ENCODE assay signal across 38 cellular contexts in the genomic region with DNA sequence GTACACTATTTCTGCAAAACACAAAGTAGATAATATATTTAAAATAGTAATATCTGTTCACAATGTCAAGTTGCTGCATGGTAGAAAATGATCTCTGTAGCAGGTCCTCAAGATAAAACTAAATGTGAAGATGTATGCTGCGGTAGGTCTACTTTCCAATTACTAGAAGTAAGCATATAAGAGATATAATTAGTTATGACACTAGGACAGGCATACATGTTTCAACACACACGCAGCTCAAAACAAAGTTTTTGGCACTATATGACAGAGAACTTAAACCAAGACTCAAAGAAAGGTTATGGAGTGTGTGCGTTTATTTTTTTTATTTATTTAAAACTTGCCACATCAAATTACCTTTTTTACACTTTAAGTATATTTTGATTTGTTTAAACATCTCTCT. TPM values are rescaled to one million over a fixed set of nuclear protein-coding genes. Genes with fewer than 3 reads are reported as not detected.
"Had no signal": no experiment of that assay in that cellular context is flagged by ENCODE, and none has a peak within 500 bp of the region (broad histone marks: within the 10 kb centered on the region; RNA-seq: fewer than 3 reads in every experiment).

No MANE protein-coding gene starts in this region.

- H3K4me3 ChIP-seq: adrenal gland, ascending aorta, body of pancreas, breast epithelium, cardiac muscle cell had no signal

- H3K9me3 Mint-ChIP-seq: activated naive CD4-positive, alpha-beta T cell treated with anti-CD3 and anti-CD28 coated beads for 36 hours; activated naive CD4-positive, alpha-beta T cell treated with anti-CD3 and anti-CD28 coated beads, Interleukin-2, amount 50 U/mL, for 24 hours; activated naive CD4-positive, alpha-beta T cell treated with anti-CD3 and anti-CD28 coated beads, Interleukin-2, amount 50 U/mL, for 72 hours; activated naive CD8-positive, alpha-beta T cell treated with anti-CD3 and anti-CD28 coated beads, Interleukin-2, amount 10 ng/mL, durations not matched to agents 7 days and 5 days; activated T-cell treated with anti-CD3 and anti-CD28 coated beads, Interleukin-2, amount 50 U/mL, for 4 hours; activated T-cell treated with anti-CD3 and anti-CD28 coated beads, Interleukin-2, amount 50 U/mL, for 72 hours; activated T-helper 1 cell treated with anti-CD3 and anti-CD28 coated beads, Interleukin-12 subunit alpha, Interleukin-12 subunit beta, Interleukin-2, Interleukin-4 antibody, amounts not matched to agents 30 ng/mL and 10 ng/mL and 1 ng/mL, durations not matched to agents 14 hours and 24 hours and 36 hours; activated T-helper 17 cell treated with anti-CD3 and anti-CD28 coated beads, Interleukin-2, amount 50 U/mL, for 72 hours; central memory CD8-positive, alpha-beta T cell had no signal

- H3K4me1 Mint-ChIP-seq: activated naive CD4-positive, alpha-beta T cell treated with anti-CD3 and anti-CD28 coated beads, Interleukin-2, amount 10 ng/mL, durations not matched to agents 7 days and 5 days; activated naive CD4-positive, alpha-beta T cell treated with anti-CD3 and anti-CD28 coated beads, Interleukin-2, amount 50 U/mL, for 24 hours; activated naive CD8-positive, alpha-beta T cell treated with anti-CD3 and anti-CD28 coated beads for 36 hours; activated naive CD8-positive, alpha-beta T cell treated with anti-CD3 and anti-CD28 coated beads, Interleukin-2, amount 10 ng/mL, durations not matched to agents 7 days and 5 days; activated naive CD8-positive, alpha-beta T cell treated with anti-CD3 and anti-CD28 coated beads, Interleukin-2, amount 50 U/mL, for 24 hours; activated T-helper 17 cell treated with anti-CD3 and anti-CD28 coated beads, Interleukin-2, amount 50 U/mL, for 72 hours; brain; central memory CD8-positive, alpha-beta T cell had no signal

- H3K4me3 Mint-ChIP-seq: activated naive CD4-positive, alpha-beta T cell treated with anti-CD3 and anti-CD28 coated beads for 36 hours; activated naive CD4-positive, alpha-beta T cell treated with anti-CD3 and anti-CD28 coated beads, Interleukin-2, amount 10 ng/mL, durations not matched to agents 7 days and 5 days; activated naive CD4-positive, alpha-beta T cell treated with anti-CD3 and anti-CD28 coated beads, Interleukin-2, amount 50 U/mL, for 24 hours; activated naive CD8-positive, alpha-beta T cell; activated naive CD8-positive, alpha-beta T cell treated with anti-CD3 and anti-CD28 coated beads for 36 hours; activated naive CD8-positive, alpha-beta T cell treated with anti-CD3 and anti-CD28 coated beads, Interleukin-2, amount 10 ng/mL, durations not matched to agents 7 days and 5 days; activated naive CD8-positive, alpha-beta T cell treated with anti-CD3 and anti-CD28 coated beads, Interleukin-2, amount 50 U/mL, for 24 hours; activated T-cell treated with anti-CD3 and anti-CD28 coated beads, Interleukin-2, amount 50 U/mL, for 24 hours; activated T-cell treated with anti-CD3 and anti-CD28 coated beads, Interleukin-2, amount 50 U/mL, for 4 hours; activated T-cell treated with anti-CD3 and anti-CD28 coated beads, Interleukin-2, amount 50 U/mL, for 72 hours; activated T-helper 1 cell treated with anti-CD3 and anti-CD28 coated beads, Interleukin-12 subunit alpha, Interleukin-12 subunit beta, Interleukin-2, Interleukin-4 antibody, amounts not matched to agents 30 ng/mL and 10 ng/mL and 1 ng/mL, durations not matched to agents 14 hours and 24 hours and 36 hours; activated T-helper 17 cell treated with anti-CD3 and anti-CD28 coated beads, Interleukin-2, amount 50 U/mL, for 72 hours; brain; central memory CD8-positive, alpha-beta T cell had no signal

- H3K36me3 ChIP-seq: adrenal gland, ascending aorta, brain microvascular endothelial cell, breast epithelium, cardiac muscle cell had no signal

- H3K27ac Mint-ChIP-seq: activated naive CD4-positive, alpha-beta T cell treated with anti-CD3 and anti-CD28 coated beads for 36 hours; activated naive CD4-positive, alpha-beta T cell treated with anti-CD3 and anti-CD28 coated beads, Interleukin-2, amount 10 ng/mL, durations not matched to agents 7 days and 5 days; activated naive CD4-positive, alpha-beta T cell treated with anti-CD3 and anti-CD28 coated beads, Interleukin-2, amount 50 U/mL, for 24 hours; activated naive CD4-positive, alpha-beta T cell treated with anti-CD3 and anti-CD28 coated beads, Interleukin-2, amount 50 U/mL, for 72 hours; activated naive CD8-positive, alpha-beta T cell; activated naive CD8-positive, alpha-beta T cell treated with anti-CD3 and anti-CD28 coated beads for 36 hours; activated naive CD8-positive, alpha-beta T cell treated with anti-CD3 and anti-CD28 coated beads, Interleukin-2, amount 10 ng/mL, durations not matched to agents 7 days and 5 days; activated naive CD8-positive, alpha-beta T cell treated with anti-CD3 and anti-CD28 coated beads, Interleukin-2, amount 50 U/mL, for 24 hours; activated T-cell treated with anti-CD3 and anti-CD28 coated beads, Interleukin-2, amount 50 U/mL, for 24 hours; activated T-cell treated with anti-CD3 and anti-CD28 coated beads, Interleukin-2, amount 50 U/mL, for 72 hours; activated T-helper 1 cell treated with anti-CD3 and anti-CD28 coated beads, Interleukin-12 subunit alpha, Interleukin-12 subunit beta, Interleukin-2, Interleukin-4 antibody, amounts not matched to agents 30 ng/mL and 10 ng/mL and 1 ng/mL, durations not matched to agents 14 hours and 24 hours and 36 hours; activated T-helper 17 cell treated with anti-CD3 and anti-CD28 coated beads, Interleukin-2, amount 50 U/mL, for 72 hours; activated T-helper 2 cell treated with anti-CD3 and anti-CD28 coated beads, Interferon-gamma antibody, Interleukin-2, Interleukin-4, amounts not matched to agents 10 μg/mL and 5 μg/mL and 100 μg/mL, durations not matched to agents 14 hours and 24 hours and 36 hours; brain had no signal

- H3K4me1 ChIP-seq: adrenal gland, ascending aorta, body of pancreas, breast epithelium had no signal

- ATAC-seq: activated naive CD4-positive, alpha-beta T cell treated with anti-CD3 and anti-CD28 coated beads, Interleukin-2, amount 50 U/mL, for 72 hours; activated naive CD8-positive, alpha-beta T cell treated with anti-CD3 and anti-CD28 coated beads, Interleukin-2, amount 50 U/mL, for 24 hours; activated T-cell treated with anti-CD3 and anti-CD28 coated beads, Interleukin-2, amount 50 U/mL, for 4 hours; activated T-cell treated with anti-CD3 and anti-CD28 coated beads, Interleukin-2, amount 50 U/mL, for 72 hours; activated T-helper 17 cell treated with anti-CD3 and anti-CD28 coated beads, Interleukin-2, amount 50 U/mL, for 72 hours; body of pancreas had no signal

- H3K27me3 Mint-ChIP-seq: activated naive CD4-positive, alpha-beta T cell treated with anti-CD3 and anti-CD28 coated beads, Interleukin-2, amount 10 ng/mL, durations not matched to agents 7 days and 5 days; activated naive CD4-positive, alpha-beta T cell treated with anti-CD3 and anti-CD28 coated beads, Interleukin-2, amount 50 U/mL, for 24 hours; activated naive CD8-positive, alpha-beta T cell; activated naive CD8-positive, alpha-beta T cell treated with anti-CD3 and anti-CD28 coated beads for 36 hours; activated naive CD8-positive, alpha-beta T cell treated with anti-CD3 and anti-CD28 coated beads, Interleukin-2, amount 10 ng/mL, durations not matched to agents 7 days and 5 days; activated naive CD8-positive, alpha-beta T cell treated with anti-CD3 and anti-CD28 coated beads, Interleukin-2, amount 50 U/mL, for 24 hours; activated T-cell treated with anti-CD3 and anti-CD28 coated beads, Interleukin-2, amount 50 U/mL, for 24 hours; activated T-helper 17 cell treated with anti-CD3 and anti-CD28 coated beads, Interleukin-2, amount 50 U/mL, for 72 hours; central memory CD8-positive, alpha-beta T cell had no signal

- H3K27ac ChIP-seq: adrenal gland, ascending aorta, body of pancreas, brain microvascular endothelial cell, breast epithelium, cardiac muscle cell had no signal

- DNase-seq: activated effector memory CD4-positive, alpha-beta T cell treated with anti-CD3 and anti-CD28 coated beads, Interleukin-2, amount 50 U/mL, for 16 hours; activated effector memory CD4-positive, alpha-beta T cell treated with Interleukin-2 at 50 U/mL for 16 hours; activated gamma-delta T cell; activated gamma-delta T cell treated with Interleukin-2 at 50 U/mL for 16 hours; activated naive CD4-positive, alpha-beta T cell; activated naive CD4-positive, alpha-beta T cell treated with anti-CD3 and anti-CD28 coated beads for 36 hours; activated naive CD4-positive, alpha-beta T cell treated with anti-CD3 and anti-CD28 coated beads, Interleukin-2, amount 10 ng/mL, durations not matched to agents 7 days and 5 days; activated naive CD4-positive, alpha-beta T cell treated with anti-CD3 and anti-CD28 coated beads, Interleukin-2, amount 50 U/mL, for 16 hours; activated naive CD4-positive, alpha-beta T cell treated with Interleukin-2 at 50 U/mL for 16 hours; activated naive CD8-positive, alpha-beta T cell treated with anti-CD3 and anti-CD28 coated beads for 36 hours; activated naive CD8-positive, alpha-beta T cell treated with anti-CD3 and anti-CD28 coated beads, Interleukin-2, amount 10 ng/mL, durations not matched to agents 7 days and 5 days; activated naive CD8-positive, alpha-beta T cell treated with anti-CD3 and anti-CD28 coated beads, Interleukin-2, amount 50 U/mL, for 24 hours; activated T-cell treated with anti-CD3 and anti-CD28 coated beads, Interleukin-2, amount 50 U/mL, for 1 hour; activated T-cell treated with anti-CD3 and anti-CD28 coated beads, Interleukin-2, amount 50 U/mL, for 24 hours; activated T-cell treated with anti-CD3 and anti-CD28 coated beads, Interleukin-2, amount 50 U/mL, for 4 hours; activated T-cell treated with anti-CD3 and anti-CD28 coated beads, Interleukin-2, amount 50 U/mL, for 48 hours; activated T-cell treated with anti-CD3 and anti-CD28 coated beads, Interleukin-2, amount 50 U/mL, for 72 hours; adrenal gland; amniotic stem cell; amygdala; anterior cingulate cortex; aorta; body of pancreas; brain microvascular endothelial cell; caudate nucleus; central memory CD4-positive, alpha-beta T cell; cerebellar nuclear complex had no signal

- H3K27me3 ChIP-seq: adrenal gland, ascending aorta, body of pancreas, brain microvascular endothelial cell, breast epithelium had no signal

- H3K36me3 Mint-ChIP-seq: activated naive CD4-positive, alpha-beta T cell treated with anti-CD3 and anti-CD28 coated beads, Interleukin-2, amount 10 ng/mL, durations not matched to agents 7 days and 5 days; activated naive CD4-positive, alpha-beta T cell treated with anti-CD3 and anti-CD28 coated beads, Interleukin-2, amount 50 U/mL, for 24 hours; activated naive CD4-positive, alpha-beta T cell treated with anti-CD3 and anti-CD28 coated beads, Interleukin-2, amount 50 U/mL, for 72 hours; activated naive CD8-positive, alpha-beta T cell; activated naive CD8-positive, alpha-beta T cell treated with anti-CD3 and anti-CD28 coated beads for 36 hours; activated naive CD8-positive, alpha-beta T cell treated with anti-CD3 and anti-CD28 coated beads, Interleukin-2, amount 10 ng/mL, durations not matched to agents 7 days and 5 days; brain had no signal

RNA-seq across cellular contexts. Expression of a gene that starts 23.5 kb away (rescaled TPM):
- total RNA-seq: activated naive CD4-positive, alpha-beta T cell treated with anti-CD3 and anti-CD28 coated beads for 36 hours; activated naive CD4-positive, alpha-beta T cell treated with anti-CD3 and anti-CD28 coated beads, Interleukin-2, amount 50 U/mL, for 72 hours; activated naive CD8-positive, alpha-beta T cell treated with anti-CD3 and anti-CD28 coated beads for 36 hours; activated naive CD8-positive, alpha-beta T cell treated with anti-CD3 and anti-CD28 coated beads, Interleukin-2, amount 10 ng/mL, durations not matched to agents 7 days and 5 days; activated T-helper 1 cell treated with anti-CD3 and anti-CD28 coated beads, Interleukin-12 subunit alpha, Interleukin-12 subunit beta, Interleukin-2, Interleukin-4 antibody, amounts not matched to agents 30 ng/mL and 10 ng/mL and 1 ng/mL, durations not matched to agents 14 hours and 24 hours and 36 hours; activated T-helper 17 cell treated with anti-CD3 and anti-CD28 coated beads, Interleukin-2, amount 50 U/mL, for 72 hours; activated T-helper 2 cell treated with anti-CD3 and anti-CD28 coated beads, Interferon-gamma antibody, Interleukin-2, Interleukin-4, amounts not matched to agents 10 μg/mL and 5 μg/mL and 100 μg/mL, durations not matched to agents 14 hours and 24 hours and 36 hours had no signal
